Comparison of ENCODE assay signal across 2 cellular contexts in the genomic region with DNA sequence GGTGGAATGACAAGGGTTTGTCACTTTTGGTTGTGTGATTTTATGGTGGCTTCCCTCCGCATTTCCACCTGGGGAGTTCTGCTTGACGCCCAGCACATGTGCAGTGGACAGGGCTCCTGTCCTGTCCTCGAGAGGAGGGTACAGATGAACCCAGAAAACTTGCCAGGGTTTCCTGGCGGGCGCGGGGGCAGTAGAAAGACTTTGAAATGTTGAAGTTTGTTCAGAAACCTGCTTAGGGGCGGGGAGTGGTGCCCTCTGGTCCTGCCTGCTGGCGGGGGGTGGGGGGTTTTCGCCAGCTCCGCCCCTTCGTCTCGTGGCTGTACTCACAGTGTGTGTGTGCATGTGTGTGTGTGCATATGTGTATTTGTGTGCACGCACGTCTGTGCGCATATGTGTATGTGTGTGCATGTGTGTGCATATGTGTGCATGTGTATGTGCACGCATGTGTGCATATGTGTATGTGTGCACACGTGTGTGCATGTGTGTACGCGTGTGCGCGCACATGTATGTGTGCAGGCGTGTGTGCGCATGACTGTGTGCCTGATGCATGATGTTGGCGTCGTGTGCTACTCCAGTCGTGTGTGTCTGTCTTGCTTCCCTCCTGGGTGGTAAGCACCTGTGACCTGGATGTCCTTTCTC.
TF ChIP-seq lines count a peak whose summit lies in the region.

No MANE protein-coding gene starts in this region.

TF ChIP-seq in HEK293, 187 proteins besides CTCF, POLR2A, EP300 and RAD21:
- TF ChIP-seq, protein P1, sequence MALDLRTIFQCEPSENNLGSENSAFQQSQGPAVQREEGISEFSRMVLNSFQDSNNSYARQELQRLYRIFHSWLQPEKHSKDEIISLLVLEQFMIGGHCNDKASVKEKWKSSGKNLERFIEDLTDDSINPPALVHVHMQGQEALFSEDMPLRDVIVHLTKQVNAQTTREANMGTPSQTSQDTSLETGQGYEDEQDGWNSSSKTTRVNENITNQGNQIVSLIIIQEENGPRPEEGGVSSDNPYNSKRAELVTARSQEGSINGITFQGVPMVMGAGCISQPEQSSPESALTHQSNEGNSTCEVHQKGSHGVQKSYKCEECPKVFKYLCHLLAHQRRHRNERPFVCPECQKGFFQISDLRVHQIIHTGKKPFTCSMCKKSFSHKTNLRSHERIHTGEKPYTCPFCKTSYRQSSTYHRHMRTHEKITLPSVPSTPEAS (tag by site-specific recombination; IDR thresholded peaks at IDR 0.05), result peak; percentile 91
- TF ChIP-seq, protein P2, sequence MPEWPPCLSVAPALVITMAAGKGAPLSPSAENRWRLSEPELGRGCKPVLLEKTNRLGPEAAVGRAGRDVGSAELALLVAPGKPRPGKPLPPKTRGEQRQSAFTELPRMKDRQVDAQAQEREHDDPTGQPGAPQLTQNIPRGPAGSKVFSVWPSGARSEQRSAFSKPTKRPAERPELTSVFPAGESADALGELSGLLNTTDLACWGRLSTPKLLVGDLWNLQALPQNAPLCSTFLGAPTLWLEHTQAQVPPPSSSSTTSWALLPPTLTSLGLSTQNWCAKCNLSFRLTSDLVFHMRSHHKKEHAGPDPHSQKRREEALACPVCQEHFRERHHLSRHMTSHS (tag by site-specific recombination; IDR thresholded peaks at IDR 0.05), result no peak

TF ChIP-seq in K562, 482 proteins besides CTCF, POLR2A, EP300 and RAD21:
- TF ChIP-seq ZC3H4 (CRISPR knock-in tag; IDR thresholded peaks at IDR 0.05; ENCODE audit: borderline replicate concordance) (0 out of 2 replicates have a peak, but pooled peaks have one; percentile 19), TEAD1 (CRISPR knock-in tag; IDR thresholded peaks at IDR 0.05) (no peak), HNRNPL (IDR thresholded peaks at IDR 0.05; ENCODE audit: low read depth, low read length) (no peak), KLF16 (IDR thresholded peaks at IDR 0.05) (no peak), CBFA2T3 (IDR thresholded peaks at IDR 0.05) (peak; percentile 21; the same call in 1 of the 2 replicates), KAT7 (CRISPR knock-in tag; IDR thresholded peaks at IDR 0.05; ENCODE audit: borderline replicate concordance) (no peak), PHF20 (IDR thresholded peaks at IDR 0.05; ENCODE audit: partially characterized antibody) (peak; percentile 70), ZNF3 (CRISPR knock-in tag; IDR thresholded peaks at IDR 0.05) (no peak), CBFA2T2 (conservative IDR thresholded peaks at IDR 0.05) (no peak), YY1 (IDR thresholded peaks at IDR 0.05; ENCODE audit: borderline replicate concordance in 1 of 3, control insufficient read depth in 1 of 3, extremely low read depth in 1 of 3, insufficient read depth in 3 of 3, insufficient read length in 1 of 3, insufficient replicate concordance in 2 of 3, low read depth in 1 of 3, low read length in 2 of 3) (no peak), KDM1A (IDR thresholded peaks at IDR 0.05) (peak in 1 of 2 experiments; percentile 99; a peak in 2 of 4 replicates), ARID2 (IDR thresholded peaks at IDR 0.05) (peak; percentile 89; the same call in 1 of the 2 replicates), PRDM10 (IDR thresholded peaks at IDR 0.05; ENCODE audit: partially characterized antibody) (no peak), MED1 (CRISPR knock-in tag; IDR thresholded peaks at IDR 0.05; ENCODE audit: borderline replicate concordance) (0 out of 2 replicates have a peak, but pooled peaks have one; percentile 27), NCOR1 (IDR thresholded peaks at IDR 0.05) (peak; percentile 10; the same call in 1 of the 2 replicates), LEF1 (IDR thresholded peaks at IDR 0.05) (peak; percentile 25; the same call in 1 of the 2 replicates), ZNF197 (CRISPR knock-in tag; IDR thresholded peaks at IDR 0.05; ENCODE audit: low read depth) (no peak), BRCA1 (IDR thresholded peaks at IDR 0.05) (no peak), BRCA1 (CRISPR knock-in tag; IDR thresholded peaks at IDR 0.05) (no peak), POLR2G (IDR thresholded peaks at IDR 0.05; ENCODE audit: low read depth, low read length) (0 out of 2 replicates have a peak, but pooled peaks have one; percentile 25)
